12 cellular contexts compared by ENCODE assay signal in the genomic region with DNA sequence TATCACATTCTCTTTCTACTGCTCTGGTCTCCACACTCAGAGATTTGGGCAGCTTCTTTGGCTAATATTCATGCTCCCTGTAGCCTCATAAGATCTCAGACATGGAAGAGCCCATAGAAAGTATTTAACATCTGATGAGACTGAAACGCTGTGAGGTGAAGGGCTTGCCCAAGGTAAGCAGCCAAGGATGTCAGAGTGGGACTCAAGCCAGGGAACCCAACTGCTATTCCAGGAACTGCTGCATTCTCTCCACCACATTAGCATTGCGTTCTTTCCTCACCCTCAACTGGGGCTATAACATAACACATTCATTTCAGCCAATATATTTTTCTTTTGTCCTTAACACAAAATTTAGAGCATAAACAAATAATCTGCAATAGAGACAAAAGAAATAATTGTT. TPM values are rescaled to one million over a fixed set of nuclear protein-coding genes. Genes with fewer than 3 reads are reported as not detected.
DNase-seq lines count a peak whose midpoint lies in the region; ATAC-seq and TF ChIP-seq lines count a peak whose summit lies in the region.
"Had no signal": no experiment of that assay in that cellular context is flagged by ENCODE, and none has a peak within 500 bp of the region (broad histone marks: within the 10 kb centered on the region; RNA-seq: fewer than 3 reads in every experiment).

No MANE protein-coding gene starts in this region.

- peaks cover 3% of the 10 kb centered on the region for H3K36me3 Mint-ChIP-seq in T-cell
- H3K36me3 Mint-ChIP-seq: stimulated activated naive B cell treated with anti-CD40 and anti-IgM and Interleukin-4, amounts not matched to agents 10 μg/mL and 1 μg/mL and 100 μg/mL, for 72 hours had no signal

- no peaks in the 10 kb centered on the region for H3K9me3 ChIP-seq in right atrium auricular region

- CTCF ChIA-PET in T-cell (lab: Charles Lee): interaction anchor here (0.6 to 2.7 kb wide), 4 partner anchors 10 to 722 kb away, joined by 3 to 10 read pairs (median 4); no protein-coding TSS in a partner anchor

- H3K27ac Mint-ChIP-seq in T-cell: peak overlapping the region; percentile 48 to 71
- H3K27ac Mint-ChIP-seq: stimulated activated naive B cell treated with anti-CD40 and anti-IgM and Interleukin-4, amounts not matched to agents 10 μg/mL and 1 μg/mL and 100 μg/mL, for 72 hours had no signal

- H3K4me3 Mint-ChIP-seq in T-cell: peak overlapping the region; percentile 83 to 90 (median 86)
- H3K4me3 Mint-ChIP-seq: stimulated activated naive B cell treated with anti-CD40 and anti-IgM and Interleukin-4, amounts not matched to agents 10 μg/mL and 1 μg/mL and 100 μg/mL, for 72 hours had no signal

- no peaks in the 10 kb centered on the region for H3K9me3 Mint-ChIP-seq in T-cell
- H3K9me3 Mint-ChIP-seq: neural crest cell; stimulated activated naive B cell treated with anti-CD40 and anti-IgM and Interleukin-4, amounts not matched to agents 10 μg/mL and 1 μg/mL and 100 μg/mL, for 72 hours had no signal

- ATAC-seq in T-cell (replicated peaks in 1 of 4): no peak
- ATAC-seq: stimulated activated naive B cell treated with anti-CD40 and anti-IgM and Interleukin-4, amounts not matched to agents 10 μg/mL and 1 μg/mL and 100 μg/mL, for 72 hours had no signal

- H3K36me3 ChIP-seq in right atrium auricular region: no peaks in the 10 kb centered on the region
- H3K36me3 ChIP-seq: brain microvascular endothelial cell, WERI-Rb-1 had no signal

- no peak for TF ChIP-seq CTCF in HL-60 (IDR thresholded peaks at IDR 0.05; ENCODE audit: insufficient read depth, low read length)
- TF ChIP-seq CTCF in right atrium auricular region (IDR thresholded peaks at IDR 0.05): no peak

- H3K27ac ChIP-seq in HL-60 (replicated peaks) (no peak overlapping the region), right atrium auricular region (peak overlapping the region; percentile 44 to 97), skin epidermis (peak overlapping the region in 2 of 21 experiments; percentile 23 to 56)
- H3K27ac ChIP-seq: brain microvascular endothelial cell, WERI-Rb-1 had no signal

- H3K4me3 ChIP-seq in HL-60 (replicated peaks; ENCODE audit: insufficient read depth, low read length) (peak overlapping the region; percentile 72), right atrium auricular region (peak overlapping the region; percentile 69 to 73), skin epidermis (peak overlapping the region in 5 of 7 experiments; percentile 9 to 57 (median 50))

- peaks cover 52 to 83% (median 74%) of the 10 kb centered on the region in 3 donors for H3K4me1 Mint-ChIP-seq in T-cell

- H3K27me3 Mint-ChIP-seq in T-cell: peaks cover 0 to 4% of the 10 kb centered on the region in 2 donors
- H3K27me3 Mint-ChIP-seq: stimulated activated naive B cell treated with anti-CD40 and anti-IgM and Interleukin-4, amounts not matched to agents 10 μg/mL and 1 μg/mL and 100 μg/mL, for 72 hours had no signal

- DNase-seq in HL-60 (ENCODE audit: low read depth in 1 of 2, low spot score in 1 of 2) (no peak), T-cell (no peak), right atrium auricular region (ENCODE audit: low spot score) (no peak), T-helper 1 cell (no peak)
- no peak for DNase-seq in effector CD8-positive, alpha-beta T cell (lab: John Stamatoyannopoulos, UW)
- DNase-seq in stimulated activated CD4-positive, alpha-beta T cell treated with anti-CD3 and anti-CD28 coated beads, Interleukin-4, amount 100 ng/mL, for 1 hour: no peak
- DNase-seq: brain microvascular endothelial cell; NCI-H2227 treated with DMSO at 0.1 percent for 48 hours; stimulated activated naive B cell treated with anti-CD40 and anti-IgM and Interleukin-4, amounts not matched to agents 10 μg/mL and 1 μg/mL and 100 μg/mL, for 72 hours; WERI-Rb-1 had no signal

- H3K27me3 ChIP-seq in HL-60 (ENCODE audit: insufficient read depth, poor library complexity, severe bottlenecking): no peaks in the 10 kb centered on the region
- no peaks in the 10 kb centered on the region for H3K27me3 ChIP-seq in right atrium auricular region
- H3K27me3 ChIP-seq: brain microvascular endothelial cell had no signal

- H3K4me1 ChIP-seq in right atrium auricular region: peaks cover 0 to 62% of the 10 kb centered on the region in 2 donors

- POLR2A ChIA-PET in T-cell (lab: Charles Lee): no interaction called here

RNA-seq across cellular contexts. Expression of a gene that starts 3.8 kb away (rescaled TPM):
- total RNA-seq in T-cell (10 to 100 TPM in 1 of 5 donors, 1 to 10 TPM in 4; 2.3 to 11.3 (median 7.2) TPM), right atrium auricular region (1 to 10 TPM; 7.3 to 7.7 TPM)
